ENCODE assay signal across 8 cellular contexts in the genomic region with DNA sequence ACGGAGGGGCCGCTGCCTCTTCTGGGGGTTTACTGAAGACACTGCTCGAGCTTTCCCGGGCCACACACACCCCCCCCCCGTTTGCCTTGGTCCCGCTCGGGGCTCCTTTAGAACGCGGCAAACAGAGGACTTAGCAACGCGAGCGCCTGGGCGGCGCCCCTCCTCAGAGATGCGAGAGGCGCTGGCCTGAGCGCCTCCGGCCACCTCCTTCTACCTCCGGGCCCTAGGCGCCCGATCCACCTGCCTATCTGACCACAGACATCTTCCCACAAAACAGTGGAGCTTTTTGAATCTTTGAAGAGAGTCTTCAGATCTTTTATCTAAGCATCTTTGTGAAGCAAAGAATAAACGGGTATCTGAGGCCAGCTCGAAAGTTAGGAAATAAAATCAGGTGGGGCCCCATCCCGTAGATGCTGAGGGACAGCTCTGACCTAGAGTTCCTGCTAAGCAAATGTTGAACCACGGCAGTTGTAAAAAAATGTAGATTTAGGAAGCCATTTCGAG. TPM values are rescaled to one million over a fixed set of nuclear protein-coding genes. Genes with fewer than 3 reads are reported as not detected.
DNase-seq lines count a peak whose midpoint lies in the region; ATAC-seq and TF ChIP-seq lines count a peak whose summit lies in the region.

No MANE protein-coding gene starts in this region.

- peak; percentile 79 for DNase-seq in Calu3
- DNase-seq in GM19240 (ENCODE audit: insufficient read length, low spot score), result peak; percentile 22
- DNase-seq in NCI-H2196 treated with DMSO at 0.1 percent for 48 hours (lab: John Stamatoyannopoulos, UW; ENCODE audit: unreplicated experiment), result peak; percentile 88
- DNase-seq in activated CD8-positive, alpha-beta T cell treated with anti-CD3 and anti-CD28 coated beads for 36 hours, result peak; percentile 73
- peak; percentile 45 for DNase-seq in fibroblast of the conjunctiva (ENCODE audit: low read depth)
- peak in 2 of 9 donors; percentile 21 to 22 for DNase-seq in naive thymus-derived CD4-positive, alpha-beta T cell
- peak; percentile 84 to 94 for DNase-seq in aorta

- H3K4me1 ChIP-seq in naive thymus-derived CD4-positive, alpha-beta T cell (ENCODE audit: control insufficient read depth in 2 of 2, insufficient read depth in 2 of 2, low read length in 2 of 2), result peaks cover 6 to 7% of the 10 kb centered on the region in 2 donors
- H3K4me1 ChIP-seq in aorta (ENCODE audit: control insufficient read depth in 1 of 2, insufficient read depth in 2 of 2, low read length in 2 of 2), result peaks cover 0 to 2% of the 10 kb centered on the region in 2 donors

- no peaks in the 10 kb centered on the region for H3K9me3 ChIP-seq in naive thymus-derived CD4-positive, alpha-beta T cell (ENCODE audit: control insufficient read depth in 2 of 3, low read length in 3 of 3)
- no peaks in the 10 kb centered on the region for H3K9me3 ChIP-seq in aorta (ENCODE audit: control insufficient read depth, low read length)

- no TSS peak for BruUV-seq in Calu3 (replicated peaks; lab: Mats Ljungman, UMichigan)

- CTCF ChIA-PET in Calu3 (lab: Charles Lee), result interaction anchor here (0.9 to 1.2 kb wide), 2 partner anchors 9 to 157 kb away, joined by 3 read pairs; no protein-coding TSS in a partner anchor
- CTCF ChIA-PET in activated CD8-positive, alpha-beta T cell treated with anti-CD3 and anti-CD28 coated beads for 36 hours (lab: Charles Lee), result no interaction called here
- CTCF ChIA-PET in naive thymus-derived CD4-positive, alpha-beta T cell (lab: Charles Lee), result no interaction called here

- peak overlapping the region; percentile 72 for H3K27ac Mint-ChIP-seq in Calu3 (ENCODE audit: unreplicated experiment)
- H3K27ac Mint-ChIP-seq in activated CD8-positive, alpha-beta T cell treated with anti-CD3 and anti-CD28 coated beads for 36 hours, result peak overlapping the region; percentile 23
- H3K27ac Mint-ChIP-seq in naive thymus-derived CD4-positive, alpha-beta T cell, result peak overlapping the region in 2 of 9 donors; percentile 56 to 58

- 1% methylated on average over 26 of the region's 26 CpGs for WGBS in aorta, 2 donors

- no peaks in the 10 kb centered on the region for H3K9me3 Mint-ChIP-seq in Calu3 (ENCODE audit: low read depth, unreplicated experiment)
- H3K9me3 Mint-ChIP-seq in activated CD8-positive, alpha-beta T cell treated with anti-CD3 and anti-CD28 coated beads for 36 hours, result no peaks in the 10 kb centered on the region
- H3K9me3 Mint-ChIP-seq in naive thymus-derived CD4-positive, alpha-beta T cell, result peaks cover 0 to 3% (median 0%) of the 10 kb centered on the region in 11 donors

- H3K4me1 Mint-ChIP-seq in Calu3 (ENCODE audit: low read depth, unreplicated experiment), result peaks cover 25% of the 10 kb centered on the region
- peaks cover 9% of the 10 kb centered on the region for H3K4me1 Mint-ChIP-seq in activated CD8-positive, alpha-beta T cell treated with anti-CD3 and anti-CD28 coated beads for 36 hours (ENCODE audit: low read depth)
- peaks cover 9 to 20% (median 17%) of the 10 kb centered on the region in 7 donors for H3K4me1 Mint-ChIP-seq in naive thymus-derived CD4-positive, alpha-beta T cell

- peak; percentile 83 for ATAC-seq in HG03280 (IDR thresholded peaks at IDR 0.05; ENCODE audit: unreplicated experiment)
- ATAC-seq in activated CD8-positive, alpha-beta T cell treated with anti-CD3 and anti-CD28 coated beads for 36 hours, result peak; percentile 89
- ATAC-seq in naive thymus-derived CD4-positive, alpha-beta T cell, result peak; percentile 78
- peak; percentile 94 for ATAC-seq in aorta (ENCODE audit: low FRiP score)

- TF ChIP-seq CTCF in Calu3 (IDR thresholded peaks at IDR 0.05; ENCODE audit: unreplicated experiment), result no peak
- TF ChIP-seq CTCF in activated CD8-positive, alpha-beta T cell treated with anti-CD3 and anti-CD28 coated beads for 36 hours (IDR thresholded peaks at IDR 0.05), result no peak

- peaks cover 16% of the 10 kb centered on the region for H3K36me3 Mint-ChIP-seq in Calu3 (ENCODE audit: insufficient read depth, unreplicated experiment)
- H3K36me3 Mint-ChIP-seq in activated CD8-positive, alpha-beta T cell treated with anti-CD3 and anti-CD28 coated beads for 36 hours (ENCODE audit: low read depth), result no peaks in the 10 kb centered on the region
- no peaks in the 10 kb centered on the region for H3K36me3 Mint-ChIP-seq in naive thymus-derived CD4-positive, alpha-beta T cell

- H3K4me3 ChIP-seq in naive thymus-derived CD4-positive, alpha-beta T cell (ENCODE audit: low read length), result peak overlapping the region; percentile 53
- peak overlapping the region; percentile 95 to 100 for H3K4me3 ChIP-seq in aorta (ENCODE audit: low read length in 2 of 2)

- POLR2A ChIA-PET in activated CD8-positive, alpha-beta T cell treated with anti-CD3 and anti-CD28 coated beads for 36 hours (lab: Charles Lee), result no interaction called here
- POLR2A ChIA-PET in naive thymus-derived CD4-positive, alpha-beta T cell (lab: Charles Lee), result interaction anchor here (0.6 kb wide), 1 partner anchor 807 kb away, joined by 3 read pairs; no protein-coding TSS in a partner anchor

- no peak overlapping the region for H3K27ac ChIP-seq in naive thymus-derived CD4-positive, alpha-beta T cell (ENCODE audit: low read depth, low read length)
- H3K27ac ChIP-seq in aorta (ENCODE audit: low read depth in 1 of 2, low read length in 2 of 2), result peak overlapping the region; percentile 57 to 92

- peaks cover 35% of the 10 kb centered on the region for H3K27me3 Mint-ChIP-seq in Calu3 (ENCODE audit: unreplicated experiment)
- H3K27me3 Mint-ChIP-seq in activated CD8-positive, alpha-beta T cell treated with anti-CD3 and anti-CD28 coated beads for 36 hours, result peaks cover 57% of the 10 kb centered on the region
- H3K27me3 Mint-ChIP-seq in naive thymus-derived CD4-positive, alpha-beta T cell, result peaks cover 63 to 80% (median 71%) of the 10 kb centered on the region in 5 donors

- peaks cover 4 to 13% of the 10 kb centered on the region in 2 donors for H3K27me3 ChIP-seq in naive thymus-derived CD4-positive, alpha-beta T cell (ENCODE audit: control insufficient read depth in 2 of 2, insufficient read depth in 2 of 2, low read length in 2 of 2)
- no peaks in the 10 kb centered on the region for H3K27me3 ChIP-seq in aorta (ENCODE audit: control insufficient read depth in 1 of 2, insufficient read depth in 2 of 2, low read length in 1 of 2)

- H3K36me3 ChIP-seq in naive thymus-derived CD4-positive, alpha-beta T cell (ENCODE audit: control insufficient read depth in 2 of 3, insufficient read depth in 3 of 3, low read length in 3 of 3), result no peaks in the 10 kb centered on the region
- H3K36me3 ChIP-seq in aorta (ENCODE audit: control insufficient read depth in 1 of 2, insufficient read depth in 2 of 2, low read length in 1 of 2), result no peaks in the 10 kb centered on the region

- H3K4me3 Mint-ChIP-seq in Calu3 (ENCODE audit: low read depth, unreplicated experiment), result peak overlapping the region; percentile 84
- H3K4me3 Mint-ChIP-seq in activated CD8-positive, alpha-beta T cell treated with anti-CD3 and anti-CD28 coated beads for 36 hours, result peak overlapping the region; percentile 73
- H3K4me3 Mint-ChIP-seq in naive thymus-derived CD4-positive, alpha-beta T cell, result peak overlapping the region; percentile 74 to 88 (median 80)

- intact Hi-C loops in Calu3 (cut with micrococcal nuclease; ENCODE audit: unreplicated experiment), result no loop called here
- intact Hi-C loops in activated CD8-positive, alpha-beta T cell treated with anti-CD3 and anti-CD28 coated beads for 36 hours (cut with micrococcal nuclease), result no loop called here
- intact Hi-C loops in naive thymus-derived CD4-positive, alpha-beta T cell (cut with micrococcal nuclease), result loop anchor here (2.0 to 5.0 kb wide), 5 partner anchors 78 to 435 kb away; no protein-coding TSS in a partner anchor
- intact Hi-C loops in aorta (cut with DNase I), result loop anchor here (5.0 to 10.0 kb wide), 2 partner anchors 37 to 65 kb away; no protein-coding TSS in a partner anchor

RNA-seq across cellular contexts. Expression of a gene that starts 0.4 kb away (rescaled TPM):
- total RNA-seq in Calu3 (2022) (4.6 and 9.0 TPM in 2 replicates), aorta (100 to 1,000 TPM in 1 of 2 donors, 10 to 100 TPM in 1; 80.2 to 107 TPM)
- 1 to 10 TPM in 1 of 2 experiments, under 1 TPM in 1; 0.41 to 1.4 TPM for total RNA-seq in activated CD8-positive, alpha-beta T cell treated with anti-CD3 and anti-CD28 coated beads for 36 hours
- 1 to 10 TPM in 2 of 5 experiments, under 1 TPM in 1, not detected in 2; 0.27 to 2.1 (median 1.1) TPM for total RNA-seq in naive thymus-derived CD4-positive, alpha-beta T cell
- not detected for polyA plus RNA-seq in naive thymus-derived CD4-positive, alpha-beta T cell
- polyA plus RNA-seq in aorta, result 10 to 100 TPM; 11.0 to 41.7 TPM

Comparison
In these comparisons a context has a peak if more than half of its experiments do, and no peak if none do; other contexts are left out.
1. intact Hi-C loops: an anchor here in naive thymus-derived CD4-positive, alpha-beta T cell (2.0 to 5.0 kb wide) and aorta (5.0 to 10.0 kb wide); none called in Calu3 and activated CD8-positive, alpha-beta T cell treated with anti-CD3 and anti-CD28 coated beads for 36 hours.